ENCODE assay signal across 8 cellular contexts in the genomic region with DNA sequence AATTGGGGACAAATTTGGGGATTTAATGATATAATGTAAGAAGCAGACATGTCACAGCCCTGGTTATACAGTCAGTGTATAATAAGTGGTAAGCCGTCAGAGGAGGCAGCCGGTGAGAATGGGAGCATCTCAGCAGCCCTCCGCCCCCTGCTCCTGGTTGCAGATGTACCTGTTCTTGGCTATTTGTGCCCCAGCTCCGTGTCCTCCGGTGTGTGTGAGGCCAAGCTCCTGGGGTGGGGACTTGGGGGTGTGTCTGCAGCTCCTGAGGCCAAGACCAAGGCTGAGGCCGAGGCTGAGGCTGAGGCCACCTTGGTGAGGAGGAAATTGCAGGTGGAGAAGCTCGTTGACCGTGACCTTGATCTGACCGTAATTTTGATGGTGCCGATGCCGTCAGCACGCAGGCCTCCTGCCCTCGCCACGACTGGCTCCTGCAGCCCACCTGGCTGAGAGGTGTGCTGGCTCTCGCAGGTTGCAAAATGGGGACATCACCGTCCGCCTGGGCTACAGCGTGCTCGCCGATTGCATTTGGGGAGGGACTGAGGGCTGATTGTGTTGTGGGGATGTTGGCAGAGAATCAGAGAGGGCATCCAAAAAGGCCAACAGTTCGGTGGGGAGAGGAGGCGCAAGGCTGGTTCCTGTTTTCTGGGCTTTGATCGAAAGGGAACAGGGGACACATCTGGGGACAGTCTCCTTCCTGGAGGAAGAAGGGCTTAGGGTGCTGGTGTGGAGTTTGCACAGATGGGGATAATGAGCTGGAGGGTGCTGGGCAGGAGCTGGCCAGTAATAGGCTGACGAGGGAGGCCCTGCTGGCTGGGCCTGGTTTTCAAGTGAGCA.
DNase-seq lines count a peak whose midpoint lies in the region; ATAC-seq, FAIRE-seq and TF ChIP-seq lines count a peak whose summit lies in the region.

No MANE protein-coding gene starts in this region.

- H3K27me3 ChIP-seq in esophagus (ENCODE audit: control insufficient read depth in 1 of 2, insufficient read depth in 2 of 2, low read length in 2 of 2) (no peaks in the 10 kb centered on the region), osteoblast (ENCODE audit: insufficient read depth, low read length) (no peaks in the 10 kb centered on the region), aorta (ENCODE audit: control insufficient read depth in 1 of 2, insufficient read depth in 2 of 2, low read length in 1 of 2) (no peaks in the 10 kb centered on the region)

- peaks cover 73% of the 10 kb centered on the region for H4K20me1 ChIP-seq in osteoblast (ENCODE audit: insufficient read depth, low read length)

- no peak for FAIRE-seq in RCC 7860 (lab: Jason Lieb, UNC)

- peaks cover 94% of the 10 kb centered on the region for H3K79me2 ChIP-seq in osteoblast (ENCODE audit: insufficient read depth, low read length)

- no peak overlapping the region for H3K4me3 ChIP-seq in esophagus (ENCODE audit: low read depth in 1 of 2, low read length in 2 of 2)
- no peak overlapping the region for H3K4me3 ChIP-seq in osteoblast (ENCODE audit: insufficient read depth, low read length)
- H3K4me3 ChIP-seq in aorta (ENCODE audit: low read length in 2 of 2): no peak overlapping the region

- intact Hi-C loops in aorta (cut with DNase I): loop anchor here in 1 of 2 donors (5.0 kb wide), 2 partner anchors 48 to 102 kb away; no protein-coding TSS in a partner anchor

- H3K36me3 ChIP-seq in esophagus (ENCODE audit: control insufficient read depth in 2 of 2, insufficient read depth in 2 of 2, low read length in 1 of 2) (no peaks in the 10 kb centered on the region), osteoblast (ENCODE audit: insufficient read depth, low read length) (peaks cover 10% of the 10 kb centered on the region), aorta (ENCODE audit: control insufficient read depth in 1 of 2, insufficient read depth in 2 of 2, low read length in 1 of 2) (no peaks in the 10 kb centered on the region)

- peaks cover 0 to 2% of the 10 kb centered on the region in 2 donors for H3K9me3 ChIP-seq in esophagus (ENCODE audit: control insufficient read depth in 2 of 2, insufficient read depth in 1 of 2, low read depth in 1 of 2, low read length in 1 of 2)
- no peaks in the 10 kb centered on the region for H3K9me3 ChIP-seq in osteoblast (ENCODE audit: low read depth, low read length)
- no peaks in the 10 kb centered on the region for H3K9me3 ChIP-seq in aorta (ENCODE audit: control insufficient read depth, low read length)

- DNase-seq in Ammon's horn (ENCODE audit: low spot score) (peak; percentile 53), NCI-H82 treated with DMSO at 0.1 percent for 48 hours (lab: John Stamatoyannopoulos, UW; ENCODE audit: unreplicated experiment) (peak; percentile 45), osteoblast (ENCODE audit: insufficient read length, low spot score, missing footprints) (no peak), NCI-H2029 (lab: John Stamatoyannopoulos, UW) (no peak), aorta (no peak), RCC 7860 (ENCODE audit: low spot score) (no peak)

- ATAC-seq in GM18909 (IDR thresholded peaks at IDR 0.05; ENCODE audit: poor library complexity, unreplicated experiment) (no peak), aorta (ENCODE audit: low FRiP score) (no peak)

- H3K27ac ChIP-seq in esophagus (ENCODE audit: low read depth in 2 of 2, low read length in 1 of 2) (peak overlapping the region; percentile 71 to 92), osteoblast (ENCODE audit: low read depth, low read length) (peak overlapping the region; percentile 74), aorta (ENCODE audit: low read depth in 1 of 2, low read length in 2 of 2) (no peak overlapping the region)

- 65 to 67% methylated on average over 24 of the region's 24 CpGs for WGBS in esophagus, 2 donors
- 78% methylated on average over 24 of the region's 24 CpGs for WGBS in aorta, 2 donors

- no peak overlapping the region for H2AFZ ChIP-seq in osteoblast (ENCODE audit: low read length)

- H3K4me1 ChIP-seq in esophagus (ENCODE audit: control insufficient read depth in 2 of 2, insufficient read depth in 2 of 2, low read length in 1 of 2): peaks cover 20 to 58% of the 10 kb centered on the region in 2 donors
- H3K4me1 ChIP-seq in osteoblast (ENCODE audit: insufficient read depth, low read length): peaks cover 77% of the 10 kb centered on the region
- no peaks in the 10 kb centered on the region for H3K4me1 ChIP-seq in aorta (ENCODE audit: control insufficient read depth in 1 of 2, insufficient read depth in 2 of 2, low read length in 2 of 2)

- H3K4me2 ChIP-seq in osteoblast (ENCODE audit: insufficient read depth, low read length): no peak overlapping the region

- no peak for TF ChIP-seq CTCF in osteoblast (IDR thresholded peaks at IDR 0.05; ENCODE audit: extremely low read depth, low read depth, low read length)

Comparison
In these comparisons a context has a peak if more than half of its experiments do, and no peak if none do; other contexts are left out.
1. DNase-seq: peak in Ammon's horn (single experiment) and NCI-H82 treated with DMSO at 0.1 percent for 48 hours (single experiment); none in osteoblast (single experiment), NCI-H2029 (single experiment), aorta (0 of 2) and RCC 7860 (single experiment).
2. H3K27ac ChIP-seq: peak in esophagus (2 of 2) and osteoblast (single experiment); none in aorta (0 of 2).